In genomic region chr11:76623884-76624419, GRCh38 we compare ENCODE assay signal across 14 cellular contexts.
"Had no signal": no experiment of that assay in that cellular context is flagged by ENCODE, and none has a peak within 500 bp of the region (broad histone marks: within the 10 kb centered on the region; RNA-seq: fewer than 3 reads in every experiment).

No MANE protein-coding gene starts in this region.

- H3K27me3 ChIP-seq: heart right ventricle, suprapubic skin, upper lobe of right lung had no signal

- H3K36me3 Mint-ChIP-seq: brain had no signal

- H3K27ac ChIP-seq: prostate gland, suprapubic skin, upper lobe of right lung had no signal

- ATAC-seq: activated CD8-positive, alpha-beta T cell treated with anti-CD3 and anti-CD28 coated beads for 36 hours; left ventricle myocardium superior; sciatic nerve; stimulated activated naive CD8-positive, alpha-beta T cell treated with anti-CD3 and anti-CD28 coated beads, Interleukin-15, Interleukin-2, amounts not matched to agents 100 U/mL and 50 U/mL, for 24 hours; T-cell; upper lobe of right lung had no signal

- H3K36me3 ChIP-seq: heart right ventricle, prostate gland, suprapubic skin, upper lobe of right lung had no signal

- H3K9me3 ChIP-seq: prostate gland, upper lobe of right lung had no signal

- H3K4me3 Mint-ChIP-seq: activated CD8-positive, alpha-beta T cell treated with anti-CD3 and anti-CD28 coated beads for 36 hours; brain; T-cell had no signal

- DNase-seq: activated CD4-positive, alpha-beta T cell treated with anti-CD3 and anti-CD28 coated beads for 4 hours; activated CD8-positive, alpha-beta T cell treated with anti-CD3 and anti-CD28 coated beads for 36 hours; activated naive CD4-positive, alpha-beta T cell treated with anti-CD3 and anti-CD28 coated beads, Interleukin-2, amount 50 U/mL, for 16 hours; activated T-cell treated with anti-CD3 and anti-CD28 coated beads for 4 hours; heart right ventricle; left ventricle myocardium superior; T-cell; upper lobe of right lung had no signal

- H3K27me3 Mint-ChIP-seq: brain had no signal

- H3K4me1 ChIP-seq: prostate gland had no signal

- H3K27ac Mint-ChIP-seq: activated CD8-positive, alpha-beta T cell treated with anti-CD3 and anti-CD28 coated beads for 36 hours; activated T-helper 2 cell treated with anti-CD3 and anti-CD28 coated beads, Interferon-gamma antibody, Interleukin-2, Interleukin-4, amounts not matched to agents 10 μg/mL and 5 μg/mL and 100 μg/mL, durations not matched to agents 14 hours and 24 hours and 36 hours; T-cell had no signal

- H3K4me1 Mint-ChIP-seq: brain had no signal

- H3K4me3 ChIP-seq: heart right ventricle, prostate gland, suprapubic skin, upper lobe of right lung had no signal
